19 cellular contexts compared by ENCODE assay signal in genomic region chr3:23886311-23886710, GRCh38.
"Had no signal": no experiment of that assay in that cellular context is flagged by ENCODE, and none has a peak within 500 bp of the region (broad histone marks: within the 10 kb centered on the region; RNA-seq: fewer than 3 reads in every experiment).

No MANE protein-coding gene starts in this region.

- H3K4me3 Mint-ChIP-seq: activated B cell treated with CpG ODN at 0.5 μM for 24 hours; activated CD4-positive, alpha-beta memory T cell treated with anti-CD3 and anti-CD28 coated beads for 36 hours; natural killer cell had no signal

- H3K9ac ChIP-seq: parathyroid adenoma had no signal

- H3K27ac Mint-ChIP-seq: activated B cell treated with CpG ODN at 0.5 μM for 24 hours; activated CD4-positive, alpha-beta memory T cell treated with anti-CD3 and anti-CD28 coated beads for 36 hours had no signal

- DNase-seq: activated B cell treated with CpG ODN at 0.5 μM for 24 hours; activated CD4-positive, alpha-beta memory T cell treated with anti-CD3 and anti-CD28 coated beads for 36 hours; activated CD4-positive, alpha-beta T cell treated with anti-CD3 and anti-CD28 coated beads for 4 hours; activated effector memory CD4-positive, alpha-beta T cell treated with Interleukin-2 at 50 U/mL for 16 hours; activated naive CD4-positive, alpha-beta T cell treated with anti-CD3 and anti-CD28 coated beads, Interleukin-2, amount 50 U/mL, for 16 hours; activated T-cell treated with anti-CD3 and anti-CD28 coated beads, Interleukin-2, amount 50 U/mL, for 1 hour; dermis blood vessel endothelial cell; effector memory CD4-positive, alpha-beta T cell; left cardiac atrium; natural killer cell; sigmoid colon; stimulated activated CD4-positive, alpha-beta T cell treated with anti-CD3 and anti-CD28 coated beads, Interleukin-4, amount 100 ng/mL, for 4 hours; stimulated activated naive CD4-positive, alpha-beta T cell treated with Interleukin-2 at 50 U/mL for 16 hours; tibial artery had no signal

- ATAC-seq: left cardiac atrium, natural killer cell had no signal

- H3K9me3 Mint-ChIP-seq: activated B cell treated with CpG ODN at 0.5 μM for 24 hours; activated CD4-positive, alpha-beta memory T cell treated with anti-CD3 and anti-CD28 coated beads for 36 hours; natural killer cell had no signal

- H2AFZ ChIP-seq: hepatocyte, parathyroid adenoma had no signal

- H3K4me2 ChIP-seq: hepatocyte had no signal

- H3K27ac ChIP-seq: esophagus muscularis mucosa, hepatocyte, sigmoid colon, tibial artery had no signal

- H3K27me3 ChIP-seq: esophagus muscularis mucosa, hepatocyte, sigmoid colon, tibial artery had no signal

- H3K4me3 ChIP-seq: esophagus muscularis mucosa, hepatocyte, sigmoid colon, tibial artery had no signal

- H3K27me3 Mint-ChIP-seq: activated B cell treated with CpG ODN at 0.5 μM for 24 hours; activated CD4-positive, alpha-beta memory T cell treated with anti-CD3 and anti-CD28 coated beads for 36 hours had no signal

- H3K4me1 ChIP-seq: tibial artery had no signal

- H3K9me3 ChIP-seq: esophagus muscularis mucosa, sigmoid colon, tibial artery had no signal

- FAIRE-seq: endothelial cell of umbilical vein, TTC549 had no signal
